10 cellular contexts compared by ENCODE assay signal in genomic region chr12:53344487-53344823, GRCh38. TPM values are rescaled to one million over a fixed set of nuclear protein-coding genes. Genes with fewer than 3 reads are reported as not detected.
DNase-seq lines count a peak whose midpoint lies in the region; ATAC-seq and TF ChIP-seq lines count a peak whose summit lies in the region.
"Had no signal": no experiment of that assay in that cellular context is flagged by ENCODE, and none has a peak within 500 bp of the region (broad histone marks: within the 10 kb centered on the region; RNA-seq: fewer than 3 reads in every experiment).

No MANE protein-coding gene starts in this region.

- intact Hi-C loops in sigmoid colon (cut with DNase I), result no loop called here

- ATAC-seq in GM19467 (IDR thresholded peaks at IDR 0.05; ENCODE audit: unreplicated experiment), result no peak

- TF ChIP-seq POLR2A in sigmoid colon (IDR thresholded peaks at IDR 0.05), result no peak

- H3K4me2 ChIP-seq in fibroblast of lung (ENCODE audit: extremely low read depth, insufficient read depth, low read length), result peak overlapping the region; percentile 51

- TF ChIP-seq EP300 in sigmoid colon (IDR thresholded peaks at IDR 0.05), result no peak

- H4K20me1 ChIP-seq in fibroblast of lung (ENCODE audit: control insufficient read depth, extremely low read depth, insufficient read depth, low read length), result no peaks in the 10 kb centered on the region

- no peaks in the 10 kb centered on the region for H3K79me2 ChIP-seq in fibroblast of lung (ENCODE audit: control insufficient read depth, insufficient read depth, low read length)

- H3K4me1 ChIP-seq in ES-I3 (ENCODE audit: insufficient read depth, low read length) (peaks cover 7% of the 10 kb centered on the region; the same call in 1 of the 2 replicates), SJCRH30 (peaks cover 9% of the 10 kb centered on the region), fibroblast of lung (ENCODE audit: control insufficient read depth, extremely low read depth, insufficient read depth, low read length) (peaks cover 9% of the 10 kb centered on the region), sigmoid colon (peaks cover 0 to 15% (median 13%) of the 10 kb centered on the region in 4 donors)

- H3K27me3 ChIP-seq in SJCRH30 (no peaks in the 10 kb centered on the region), fibroblast of lung (ENCODE audit: control insufficient read depth, insufficient read depth, low read length) (peaks cover 6% of the 10 kb centered on the region), sigmoid colon (no peaks in the 10 kb centered on the region)

- WGBS in sigmoid colon, 2 donors, result 7 to 8% methylated on average over 19 of the region's 19 CpGs

- DNase-seq in SJCRH30 (no peak), fibroblast of lung (ENCODE audit: low read depth in 2 of 2) (no peak), sigmoid colon (peak; percentile 66), ureter (ENCODE audit: low spot score) (no peak), inferior parietal cortex (ENCODE audit: extremely low spot score) (no peak)
- no peak for DNase-seq in effector CD8-positive, alpha-beta T cell (lab: John Stamatoyannopoulos, UW)

- peak overlapping the region; percentile 37 for H2AFZ ChIP-seq in fibroblast of lung (ENCODE audit: low read length)

- H3K27ac ChIP-seq in SJCRH30, result no peak overlapping the region
- no peak overlapping the region for H3K27ac ChIP-seq in fibroblast of lung (ENCODE audit: insufficient read depth, low read length)
- peak overlapping the region; percentile 86 to 97 (median 90) for H3K27ac ChIP-seq in sigmoid colon

- TF ChIP-seq CTCF in fibroblast of lung (conservative IDR thresholded peaks at IDR 0.05 in 1 of 2, IDR thresholded peaks at IDR 0.05 in 1 of 2; ENCODE audit: low read depth in 1 of 2, low read length in 2 of 2) (no peak), sigmoid colon (IDR thresholded peaks at IDR 0.05) (no peak)

- peak overlapping the region; percentile 72 for H3K4me3 ChIP-seq in SJCRH30
- H3K4me3 ChIP-seq in fibroblast of lung (replicated peaks in 1 of 4; ENCODE audit: control extremely low read depth in 1 of 4, insufficient read depth in 1 of 4, low read depth in 3 of 4, low read length in 4 of 4), result peak overlapping the region in 2 of 4 experiments; percentile 13 to 74
- peak overlapping the region; percentile 63 to 75 (median 69) for H3K4me3 ChIP-seq in sigmoid colon

- H3K9me3 ChIP-seq in ES-I3 (ENCODE audit: control insufficient read depth, insufficient read depth, low read length), result no peaks in the 10 kb centered on the region
- H3K9me3 ChIP-seq in SJCRH30 (replicated peaks), result no peaks in the 10 kb centered on the region
- H3K9me3 ChIP-seq in fibroblast of lung (ENCODE audit: control insufficient read depth, insufficient read depth, low read depth, low read length), result no peaks in the 10 kb centered on the region
- no peaks in the 10 kb centered on the region for H3K9me3 ChIP-seq in sigmoid colon

- H3K36me3 ChIP-seq in ES-I3 (ENCODE audit: insufficient read depth, low read length) (no peaks in the 10 kb centered on the region), SJCRH30 (no peaks in the 10 kb centered on the region), fibroblast of lung (ENCODE audit: control insufficient read depth, insufficient read depth, low read length) (no peaks in the 10 kb centered on the region), sigmoid colon (no peaks in the 10 kb centered on the region)

- peak overlapping the region; percentile 37; the same call in 1 of the 2 replicates for H3K9ac ChIP-seq in ES-I3 (ENCODE audit: low read depth, low read length)
- H3K9ac ChIP-seq in fibroblast of lung (ENCODE audit: insufficient read depth, low read length), result no peak overlapping the region

RNA-seq across cellular contexts. Expression of gene SP7, which starts 8.3 kb away (rescaled TPM):
- not detected in 2 replicates for total RNA-seq in SJCRH30 (2014; rRNA removed; shearing (Covaris generic))
- not detected in 2 replicates for total RNA-seq in fibroblast of lung
- polyA plus RNA-seq in fibroblast of lung, result not detected in 2 replicates
- polyA plus RNA-seq in fibroblast of lung (2012), result not detected in 2 replicates
- polyA minus RNA-seq in fibroblast of lung (ENCODE audit: low replicate concordance), result not detected in 2 replicates
- not detected for total RNA-seq in sigmoid colon
- not detected for polyA plus RNA-seq in sigmoid colon
- total RNA-seq in ureter, result not detected
- total RNA-seq: glomerular endothelial cell, RPMI7951 had no signal

RNA-seq across cellular contexts. Expression of gene AAAS, which starts 23.0 kb away (rescaled TPM):
- 55.5 and 57.2 TPM in 2 replicates for total RNA-seq in SJCRH30 (2014; rRNA removed; shearing (Covaris generic))
- total RNA-seq in fibroblast of lung, result 29.5 and 37.8 TPM in 2 replicates
- 34.2 and 50.4 TPM in 2 replicates for polyA plus RNA-seq in fibroblast of lung
- 28.9 and 47.5 TPM in 2 replicates for polyA plus RNA-seq in fibroblast of lung (2012)
- 119 and 178 TPM in 2 replicates for polyA minus RNA-seq in fibroblast of lung (ENCODE audit: low replicate concordance)
- 10 to 100 TPM; 38.2 to 62.0 (median 47.4) TPM for total RNA-seq in sigmoid colon
- 10 to 100 TPM; 10.6 to 35.6 (median 15.0) TPM for polyA plus RNA-seq in sigmoid colon
- 44.1 TPM for total RNA-seq in ureter

RNA-seq across cellular contexts. Expression of gene SP1, which starts 35.5 kb away (rescaled TPM):
- total RNA-seq in SJCRH30 (2014; rRNA removed; shearing (Covaris generic)), result 50.2 and 53.1 TPM in 2 replicates
- total RNA-seq in fibroblast of lung (31.3 and 35.3 TPM in 2 replicates), sigmoid colon (10 to 100 TPM; 53.2 to 69.8 (median 61.0) TPM), ureter (104 TPM)
- polyA plus RNA-seq in fibroblast of lung (38.9 and 42.0 TPM in 2 replicates), sigmoid colon (10 to 100 TPM; 11.4 to 32.8 (median 16.0) TPM)
- 19.3 and 22.7 TPM in 2 replicates for polyA plus RNA-seq in fibroblast of lung (2012)
- polyA minus RNA-seq in fibroblast of lung (ENCODE audit: low replicate concordance), result 98.0 and 99.3 TPM in 2 replicates

RNA-seq across cellular contexts. Expression of gene MYG1, which starts 45.0 kb away (rescaled TPM):
- 35.8 and 37.9 TPM in 2 replicates for total RNA-seq in SJCRH30 (2014; rRNA removed; shearing (Covaris generic))
- 52.0 and 55.7 TPM in 2 replicates for total RNA-seq in fibroblast of lung
- 40.8 and 52.2 TPM in 2 replicates for polyA plus RNA-seq in fibroblast of lung
- polyA plus RNA-seq in fibroblast of lung (2012), result 60.7 and 91.7 TPM in 2 replicates
- polyA minus RNA-seq in fibroblast of lung (ENCODE audit: low replicate concordance), result 50.7 and 65.8 TPM in 2 replicates
- total RNA-seq in sigmoid colon, result 10 to 100 TPM; 43.5 to 55.4 (median 50.2) TPM
- 10 to 100 TPM; 26.1 to 59.6 (median 54.1) TPM for polyA plus RNA-seq in sigmoid colon
- total RNA-seq in ureter, result 50.0 TPM

RNA-seq across cellular contexts. Expression of gene PFDN5, which starts 49.1 kb away (rescaled TPM):
- total RNA-seq in SJCRH30 (2014; rRNA removed; shearing (Covaris generic)), result 297 and 308 TPM in 2 replicates
- total RNA-seq in fibroblast of lung (735 and 788 TPM in 2 replicates), sigmoid colon (1,000 to 10,000 TPM in 2 of 4 donors, 100 to 1,000 TPM in 2; 757 to 1,153 (median 947) TPM), ureter (468 TPM)
- polyA plus RNA-seq in fibroblast of lung (977 and 1,007 TPM in 2 replicates), sigmoid colon (1,000 to 10,000 TPM in 1 of 3 donors, 100 to 1,000 TPM in 2; 759 to 1,604 (median 819) TPM)
- 735 and 960 TPM in 2 replicates for polyA plus RNA-seq in fibroblast of lung (2012)
- polyA minus RNA-seq in fibroblast of lung (ENCODE audit: low replicate concordance), result 77.8 and 86.7 TPM in 2 replicates

Comparison
In these comparisons a context has a peak if more than half of its experiments do, and no peak if none do; other contexts are left out.
1. H3K27ac ChIP-seq: peak in sigmoid colon (4 of 4); none in SJCRH30 (single experiment) and fibroblast of lung (single experiment).